13 cellular contexts compared by ENCODE assay signal in genomic region chr21:45409466-45410150, GRCh38. TPM values are rescaled to one million over a fixed set of nuclear protein-coding genes. Genes with fewer than 3 reads are reported as not detected.
DNase-seq lines count a peak whose midpoint lies in the region; ATAC-seq and TF ChIP-seq lines count a peak whose summit lies in the region.
"Had no signal": no experiment of that assay in that cellular context is flagged by ENCODE, and none has a peak within 500 bp of the region (broad histone marks: within the 10 kb centered on the region; RNA-seq: fewer than 3 reads in every experiment).

No MANE protein-coding gene starts in this region.

- no peak for TF ChIP-seq EP300 in tibial nerve (IDR thresholded peaks at IDR 0.05)

- peak overlapping the region; percentile 58 to 80 (median 70) for H3K27ac ChIP-seq in esophagus squamous epithelium
- H3K27ac ChIP-seq in tibial nerve, result peak overlapping the region in 3 of 4 donors; percentile 2 to 67 (median 10)

- WGBS in esophagus squamous epithelium, 2 donors, result 67 to 81% methylated on average over 8 to 11 of the region's 29 CpGs
- WGBS in tibial nerve, 2 donors, result 62 to 75% methylated on average over 25 of the region's 29 CpGs

- TF ChIP-seq POLR2A in esophagus squamous epithelium (IDR thresholded peaks at IDR 0.05), result no peak
- no peak for TF ChIP-seq POLR2A in tibial nerve (IDR thresholded peaks at IDR 0.05)

- TF ChIP-seq CTCF in esophagus squamous epithelium (IDR thresholded peaks at IDR 0.05) (peak in 1 of 6 experiments; percentile 26), tibial nerve (IDR thresholded peaks at IDR 0.05) (no peak)

- H3K36me3 ChIP-seq in esophagus squamous epithelium (no peaks in the 10 kb centered on the region), tibial nerve (no peaks in the 10 kb centered on the region)

- H3K9me3 ChIP-seq in esophagus squamous epithelium (no peaks in the 10 kb centered on the region), tibial nerve (no peaks in the 10 kb centered on the region)

- DNase-seq in T1000 (lab: John Stamatoyannopoulos, UW), result peak; percentile 18
- DNase-seq in esophagus squamous epithelium (lab: John Stamatoyannopoulos, UW), result no peak
- DNase-seq in midbrain (lab: John Stamatoyannopoulos, UW), result peak; percentile 15
- no peak for DNase-seq in tibial nerve (ENCODE audit: low spot score in 2 of 2)
- no peak for DNase-seq in epidermal melanocyte (ENCODE audit: insufficient read length, low spot score)
- DNase-seq in activated CD4-positive, alpha-beta T cell treated with anti-CD3 and anti-CD28 coated beads for 48 hours, result no peak
- DNase-seq: activated CD8-positive, alpha-beta T cell treated with anti-CD3 and anti-CD28 coated beads, Interleukin-2, amount 10 ng/mL, durations not matched to agents 7 days and 5 days; DND-41; foreskin melanocyte; naive B cell; NCI-H1694 had no signal

- no peak for ATAC-seq in HG02798 (IDR thresholded peaks at IDR 0.05; ENCODE audit: poor library complexity, unreplicated experiment)
- ATAC-seq: activated CD8-positive, alpha-beta T cell treated with anti-CD3 and anti-CD28 coated beads, Interleukin-2, amount 10 ng/mL, durations not matched to agents 7 days and 5 days; HCT116 had no signal

- peaks cover 34 to 81% (median 51%) of the 10 kb centered on the region in 3 donors for H3K4me1 ChIP-seq in esophagus squamous epithelium
- H3K4me1 ChIP-seq in tibial nerve, result peaks cover 0 to 52% (median 10%) of the 10 kb centered on the region in 4 donors

- intact Hi-C loops in esophagus squamous epithelium (cut with DNase I), result no loop called here

- peaks cover 0 to 35% (median 0%) of the 10 kb centered on the region in 4 donors for H3K27me3 ChIP-seq in esophagus squamous epithelium
- H3K27me3 ChIP-seq in tibial nerve, result peaks cover 0 to 4% of the 10 kb centered on the region in 2 donors

- H3K4me3 ChIP-seq in esophagus squamous epithelium (no peak overlapping the region), tibial nerve (no peak overlapping the region)

RNA-seq across cellular contexts. Expression of gene COL18A1, which starts 4.6 kb away (rescaled TPM):
- 10 to 100 TPM; 38.9 to 69.0 (median 52.5) TPM for total RNA-seq in esophagus squamous epithelium
- 100 to 1,000 TPM; 124 to 224 (median 173) TPM for total RNA-seq in tibial nerve

Comparison
In these comparisons a context has a peak if more than half of its experiments do, and no peak if none do; other contexts are left out.
1. DNase-seq: peak in T1000 (single experiment) and midbrain (single experiment); none in esophagus squamous epithelium (single experiment), tibial nerve (0 of 2), epidermal melanocyte (single experiment) and activated CD4-positive, alpha-beta T cell treated with anti-CD3 and anti-CD28 coated beads for 48 hours (single experiment).